ENCODE assay signal across 21 cellular contexts in the genomic region with DNA sequence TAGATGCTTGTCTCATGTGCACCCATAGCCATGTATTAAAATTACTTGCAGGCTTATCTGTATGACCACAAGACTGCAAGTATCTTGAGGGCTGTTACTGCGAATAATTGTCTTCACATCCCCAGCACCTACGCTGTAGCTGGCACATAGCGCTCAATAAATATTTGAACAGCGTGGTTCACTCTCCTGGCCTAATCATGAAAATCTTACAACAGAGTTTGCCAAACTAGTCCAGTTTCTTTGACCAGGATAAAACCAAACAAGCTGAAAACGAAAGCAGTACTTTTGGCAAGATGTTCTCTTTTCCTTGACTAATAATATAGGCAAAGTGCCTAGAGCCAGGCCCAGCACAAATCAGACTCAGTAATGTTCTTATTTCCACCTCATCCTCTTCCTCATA.
A peak's percentile ranks its signal among the peaks of the same experiment; 100 is the strongest.
DNase-seq lines count a peak whose midpoint lies in the region; ATAC-seq and TF ChIP-seq lines count a peak whose summit lies in the region.
"Had no signal": no experiment of that assay in that cellular context is flagged by ENCODE, and none has a peak within 500 bp of the region (broad histone marks: within the 10 kb centered on the region; RNA-seq: fewer than 3 reads in every experiment).

No MANE protein-coding gene starts in this region.

- H3K4me1 ChIP-seq in ACC112 (ENCODE audit: control insufficient read depth, insufficient read depth, low read length, unreplicated experiment) (no peaks in the 10 kb centered on the region), neural progenitor cell (no peaks in the 10 kb centered on the region)

- H3F3A ChIP-seq in neural progenitor cell (ENCODE audit: low read depth), result no peaks in the 10 kb centered on the region

- H3K27me3 ChIP-seq in ACC112 (ENCODE audit: insufficient read depth, low read length) (no peaks in the 10 kb centered on the region), MG63 (no peaks in the 10 kb centered on the region), neural progenitor cell (no peaks in the 10 kb centered on the region), dorsolateral prefrontal cortex (no peaks in the 10 kb centered on the region)
- H3K27me3 ChIP-seq: neutrophil, transverse colon had no signal

- no peaks in the 10 kb centered on the region for H3K79me2 ChIP-seq in ACC112 (ENCODE audit: control insufficient read depth, insufficient read depth, low read length, unreplicated experiment)
- no peaks in the 10 kb centered on the region for H3K79me2 ChIP-seq in neural progenitor cell (ENCODE audit: low read depth)

- H3K36me3 Mint-ChIP-seq in neural progenitor cell, result no peaks in the 10 kb centered on the region

- H3K4me1 Mint-ChIP-seq in neural progenitor cell, result peaks cover 21% of the 10 kb centered on the region

- H3K9me3 ChIP-seq in MG63, result no peaks in the 10 kb centered on the region
- H3K9me3 ChIP-seq in neural progenitor cell (ENCODE audit: low read depth), result no peaks in the 10 kb centered on the region
- H3K9me3 ChIP-seq: neutrophil, transverse colon had no signal

- H3K4me3 ChIP-seq in ACC112 (ENCODE audit: low read depth, low read length), result no peak overlapping the region
- no peak overlapping the region for H3K4me3 ChIP-seq in MG63
- H3K4me3 ChIP-seq in fibroblast of the aortic adventitia (ENCODE audit: low read depth, low read length), result no peak overlapping the region
- no peak overlapping the region for H3K4me3 ChIP-seq in neural progenitor cell
- H3K4me3 ChIP-seq in dorsolateral prefrontal cortex, result no peak overlapping the region
- H3K4me3 ChIP-seq: transverse colon had no signal

- H3K27ac ChIP-seq in ACC112 (ENCODE audit: low read depth, low read length) (no peak overlapping the region), neural progenitor cell (no peak overlapping the region), dorsolateral prefrontal cortex (no peak overlapping the region)
- H3K27ac ChIP-seq: HL-60, neutrophil, transverse colon had no signal

- H3K9ac ChIP-seq in neural progenitor cell, result no peak overlapping the region

- no peak overlapping the region for H3K4me3 Mint-ChIP-seq in neural progenitor cell

- no peak for ATAC-seq in GM21515 (IDR thresholded peaks at IDR 0.05; ENCODE audit: unreplicated experiment)

- no peaks in the 10 kb centered on the region for H3K36me3 ChIP-seq in ACC112 (ENCODE audit: insufficient read depth, low read length)
- no peaks in the 10 kb centered on the region for H3K36me3 ChIP-seq in MG63
- H3K36me3 ChIP-seq in neural progenitor cell, result no peaks in the 10 kb centered on the region
- H3K36me3 ChIP-seq: neutrophil, transverse colon had no signal

- no peaks in the 10 kb centered on the region for H4K20me1 ChIP-seq in neural progenitor cell (ENCODE audit: low read depth)

- H2AFZ ChIP-seq in ACC112 (ENCODE audit: low read length, unreplicated experiment) (peak overlapping the region; percentile 22), neural progenitor cell (replicated peaks) (peak overlapping the region; percentile 27)

- H3K27me3 Mint-ChIP-seq in neural progenitor cell (ENCODE audit: insufficient read depth, low read depth), result peaks cover 2% of the 10 kb centered on the region

- H3K27ac Mint-ChIP-seq in neural progenitor cell, result no peak overlapping the region

- H3K4me2 ChIP-seq in neural progenitor cell, result no peak overlapping the region

- TF ChIP-seq CTCF in fibroblast of the aortic adventitia (IDR thresholded peaks at IDR 0.05; ENCODE audit: insufficient read depth, low read length) (no peak), neural progenitor cell (IDR thresholded peaks at IDR 0.05) (no peak), dorsolateral prefrontal cortex (IDR thresholded peaks at IDR 0.05 in 54 of 56, conservative IDR thresholded peaks at IDR 0.05 in 2 of 56; ENCODE audit: low read depth in 1 of 56, partially characterized antibody in 56 of 56) (no peak)

- H3K9me3 Mint-ChIP-seq in neural progenitor cell, result peaks cover 2% of the 10 kb centered on the region

- intact Hi-C loops in dorsolateral prefrontal cortex (cut with DNase I), result no loop called here

- DNase-seq in MG63 (peak; percentile 21), fibroblast of the aortic adventitia (ENCODE audit: low read depth) (peak; percentile 43), neural progenitor cell (ENCODE audit: low spot score) (no peak), dorsolateral prefrontal cortex (no peak), amygdala (lab: John Stamatoyannopoulos, UW) (no peak), kidney glomerular epithelial cell (lab: John Stamatoyannopoulos, UW) (no peak)
- DNase-seq: activated CD4-positive, alpha-beta T cell treated with anti-CD3 and anti-CD28 coated beads, Interleukin-2, amount 50 U/mL, for 4 hours; activated CD8-positive, alpha-beta memory T cell treated with anti-CD3 and anti-CD28 coated beads, Interleukin-2, amount 50 U/mL, for 4 hours; IMR-90; NCI-H1436; NCI-H2107; NCI-H524; NK-92 treated with Interleukin-12 subunit alpha and Interleukin-12 subunit beta, amount 100 ng/mL, for 24 hours; small intestine; stimulated activated CD4-positive, alpha-beta T cell treated with anti-CD3 and anti-CD28 coated beads, Interleukin-4, amount 100 ng/mL, for 1 hour; stimulated activated naive CD4-positive, alpha-beta T cell treated with Interleukin-2 at 50 U/mL for 16 hours; transverse colon had no signal

Comparison
In these comparisons a context has a peak if more than half of its experiments do, and no peak if none do; other contexts are left out.
1. DNase-seq: peak in MG63 (single experiment) and fibroblast of the aortic adventitia (single experiment); none in neural progenitor cell (single experiment), dorsolateral prefrontal cortex (0 of 10), amygdala (0 of 56) and kidney glomerular epithelial cell (single experiment).